Comparison of ENCODE assay signal across 28 cellular contexts in genomic region chr7:72540106-72540611, GRCh38.
"Had no signal": no experiment of that assay in that cellular context is flagged by ENCODE, and none has a peak within 500 bp of the region (broad histone marks: within the 10 kb centered on the region; RNA-seq: fewer than 3 reads in every experiment).

No MANE protein-coding gene starts in this region.

- H3K4me1 ChIP-seq: colonic mucosa, gastroesophageal sphincter, heart left ventricle, left ventricle myocardium inferior, lower lobe of right lung, psoas muscle, sigmoid colon, stomach, thyroid gland had no signal

- H3K27ac ChIP-seq: colonic mucosa, epithelial cell of prostate, gastroesophageal sphincter, heart left ventricle, hepatocyte, left ventricle myocardium inferior, lower lobe of right lung, ovary, psoas muscle, sigmoid colon, stomach, thyroid gland had no signal

- H3K36me3 ChIP-seq: colonic mucosa, gastroesophageal sphincter, heart left ventricle, left ventricle myocardium inferior, lower lobe of right lung, ovary, sigmoid colon, stomach, thyroid gland had no signal

- H3K4me3 ChIP-seq: colonic mucosa, gastroesophageal sphincter, heart left ventricle, hepatocyte, left ventricle myocardium inferior, lower lobe of right lung, ovary, psoas muscle, sigmoid colon, stomach, thyroid gland had no signal

- DNase-seq: colonic mucosa; effector CD8-positive, alpha-beta T cell; endodermal cell; foreskin fibroblast; heart left ventricle; islet precursor cell; kidney glomerular epithelial cell; left colon; left ventricle myocardium inferior; lower lobe of right lung; naive thymus-derived CD8-positive, alpha-beta T cell; nephron progenitor cell; occipital lobe; ovary; posterior cingulate gyrus; psoas muscle; right cardiac atrium; sigmoid colon; stimulated activated CD4-positive, alpha-beta T cell treated with anti-CD3 and anti-CD28 coated beads, Interleukin-2, amount 100 ng/mL, for 24 hours; stimulated activated CD4-positive, alpha-beta T cell treated with anti-CD3 and anti-CD28 coated beads, Interleukin-4, amount 100 ng/mL, for 24 hours; stimulated activated naive CD4-positive, alpha-beta T cell treated with Interleukin-2 at 50 U/mL for 16 hours; stomach; thyroid gland had no signal

- H3K9me3 ChIP-seq: colonic mucosa, gastroesophageal sphincter, heart left ventricle, left ventricle myocardium inferior, lower lobe of right lung, ovary, psoas muscle, sigmoid colon, stomach, thyroid gland had no signal

- ATAC-seq: esophagus mucosa; gastroesophageal sphincter; heart left ventricle; left colon; lower lobe of right lung; naive thymus-derived CD8-positive, alpha-beta T cell; psoas muscle; right cardiac atrium; stimulated activated effector memory CD8-positive, alpha-beta T cell treated with anti-CD3 and anti-CD28 coated beads, Interleukin-12 subunit alpha, Interleukin-12 subunit beta, amount 100 ng/mL, for 72 hours had no signal

- H3K27me3 ChIP-seq: colonic mucosa, gastroesophageal sphincter, heart left ventricle, hepatocyte, ovary, sigmoid colon, stomach, thyroid gland had no signal
